ENCODE assay signal across 26 cellular contexts in the genomic region with DNA sequence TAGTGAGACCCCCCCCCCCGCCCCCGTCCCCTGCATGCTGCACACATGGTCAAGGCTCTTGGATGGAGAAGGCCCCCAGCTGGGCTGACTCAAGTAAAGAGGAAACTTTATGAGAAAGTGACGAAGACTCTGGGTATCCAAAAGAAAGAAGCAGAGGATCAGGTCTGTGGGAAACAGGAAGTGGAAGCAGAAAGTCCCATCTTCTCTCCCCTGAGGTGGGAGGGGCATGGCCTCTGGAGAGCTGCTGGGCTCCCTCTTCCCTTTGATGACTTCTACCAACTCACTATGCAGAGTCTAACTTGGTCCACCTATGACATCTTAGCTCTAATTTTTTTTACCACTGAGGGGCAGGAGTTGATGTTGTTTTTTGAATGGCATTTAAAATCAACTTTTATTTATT. TPM values are rescaled to one million over a fixed set of nuclear protein-coding genes. Genes with fewer than 3 reads are reported as not detected.
A peak's percentile ranks its signal among the peaks of the same experiment; 100 is the strongest.
DNase-seq lines count a peak whose midpoint lies in the region; ATAC-seq and TF ChIP-seq lines count a peak whose summit lies in the region.
"Had no signal": no experiment of that assay in that cellular context is flagged by ENCODE, and none has a peak within 500 bp of the region (broad histone marks: within the 10 kb centered on the region; RNA-seq: fewer than 3 reads in every experiment).

No MANE protein-coding gene starts in this region.

- DNase-seq in ELR (ENCODE audit: low read depth) (peak; percentile 25), NAMALWA (ENCODE audit: low spot score) (peak; percentile 45), WTC11 (ENCODE audit: low spot score) (no peak), GM10266 (ENCODE audit: extremely low spot score) (no peak)
- DNase-seq: activated CD4-positive, CD25-positive, alpha-beta regulatory T cell; activated CD8-positive, alpha-beta T cell treated with anti-CD3 and anti-CD28 coated beads for 36 hours; activated gamma-delta T cell; activated naive CD8-positive, alpha-beta T cell treated with anti-CD3 and anti-CD28 coated beads, Interleukin-2, amount 50 U/mL, for 24 hours; CD4-positive, alpha-beta T cell; HCEC 1CT; head of caudate nucleus; IMR-90; left cardiac atrium; mammary epithelial cell; NCI-H1694 treated with DMSO at 0.1 percent for 48 hours; NCI-H2171 treated with DMSO at 0.1 percent for 48 hours; NCI-H524 treated with DMSO at 0.1 percent for 48 hours; stomach; T-helper 9 cell; transverse colon had no signal

- TF ChIP-seq CTCF in WTC11 (IDR thresholded peaks at IDR 0.05) (no peak), GM10266 (IDR thresholded peaks at IDR 0.05; ENCODE audit: control insufficient read depth, insufficient read depth, low read depth, missing control alignments) (no peak)

- CTCF ChIA-PET in WTC11 (lab: Charles Lee): interaction anchor here (2.0 kb wide), 1 partner anchor 226 kb away, joined by 6 read pairs; no protein-coding TSS in a partner anchor

- no peaks in the 10 kb centered on the region for H3K27me3 Mint-ChIP-seq in WTC11 (ENCODE audit: low read depth)
- H3K27me3 Mint-ChIP-seq: activated CD8-positive, alpha-beta T cell treated with anti-CD3 and anti-CD28 coated beads for 36 hours; activated naive CD8-positive, alpha-beta T cell treated with anti-CD3 and anti-CD28 coated beads, Interleukin-2, amount 50 U/mL, for 24 hours; CD4-positive, alpha-beta T cell had no signal

- ATAC-seq in WTC11: peak; percentile 34; the same call in 1 of the 2 replicates
- ATAC-seq in GM21723 (IDR thresholded peaks at IDR 0.05; ENCODE audit: unreplicated experiment): no peak
- no peak for ATAC-seq in HG03039 (IDR thresholded peaks at IDR 0.05; ENCODE audit: unreplicated experiment)
- ATAC-seq in activated CD4-positive, CD25-positive, alpha-beta regulatory T cell treated with anti-CD3 and anti-CD28 coated beads, Interleukin-2, amount 50 U/mL, for 24 hours: no peak
- ATAC-seq: activated CD8-positive, alpha-beta T cell treated with anti-CD3 and anti-CD28 coated beads for 36 hours; activated naive CD8-positive, alpha-beta T cell treated with anti-CD3 and anti-CD28 coated beads, Interleukin-2, amount 50 U/mL, for 24 hours; left cardiac atrium had no signal

- H3K9me3 ChIP-seq in BLaER1 treated with 17β-estradiol and CSF1 and Interleukin-3, amounts not matched to agents 10 nM and 100 nM (replicated peaks in 1 of 11): no peaks in the 10 kb centered on the region
- H3K9me3 ChIP-seq: stomach, transverse colon had no signal

- no peaks in the 10 kb centered on the region for H3K9me3 Mint-ChIP-seq in WTC11
- H3K9me3 Mint-ChIP-seq: activated CD8-positive, alpha-beta T cell treated with anti-CD3 and anti-CD28 coated beads for 36 hours; activated naive CD8-positive, alpha-beta T cell treated with anti-CD3 and anti-CD28 coated beads, Interleukin-2, amount 50 U/mL, for 24 hours; CD4-positive, alpha-beta T cell had no signal

- H3K4me2 ChIP-seq in BLaER1 treated with 17β-estradiol and CSF1 and Interleukin-3, amounts not matched to agents 10 nM and 100 nM: peak overlapping the region in 10 of 11 experiments; percentile 2 to 92 (median 40); a peak in 16 of 22 replicates

- peaks cover 73 to 84% (median 79%) of the 10 kb centered on the region in 10 experiments for H3K4me1 ChIP-seq in BLaER1 treated with 17β-estradiol and CSF1 and Interleukin-3, amounts not matched to agents 10 nM and 100 nM

- POLR2A ChIA-PET in WTC11 (lab: Charles Lee): interaction anchor here (0.6 kb wide), 1 partner anchor 278 kb away, joined by 3 read pairs; no protein-coding TSS in a partner anchor

- peaks cover 0 to 8% (median 0%) of the 10 kb centered on the region in 11 experiments; a peak in 3 of 22 replicates for H4K20me1 ChIP-seq in BLaER1 treated with 17β-estradiol and CSF1 and Interleukin-3, amounts not matched to agents 10 nM and 100 nM

- no peaks in the 10 kb centered on the region for H3K27me3 ChIP-seq in BLaER1 treated with 17β-estradiol and CSF1 and Interleukin-3, amounts not matched to agents 10 nM and 100 nM
- H3K27me3 ChIP-seq: stomach, transverse colon had no signal

- no peak overlapping the region for H3K27ac ChIP-seq in BLaER1 treated with 17β-estradiol and CSF1 and Interleukin-3, amounts not matched to agents 10 nM and 100 nM
- H3K27ac ChIP-seq: epithelial cell of prostate, RWPE1, stomach, transverse colon had no signal

- H3K36me3 ChIP-seq in BLaER1 treated with 17β-estradiol and CSF1 and Interleukin-3, amounts not matched to agents 10 nM and 100 nM: peaks cover 0 to 19% (median 2%) of the 10 kb centered on the region in 11 experiments; a peak in 5 of 22 replicates
- H3K36me3 ChIP-seq: transverse colon had no signal

- H3K4me1 Mint-ChIP-seq in WTC11: peaks cover 12% of the 10 kb centered on the region

- no peak overlapping the region for H3K27ac Mint-ChIP-seq in WTC11
- H3K27ac Mint-ChIP-seq: activated CD8-positive, alpha-beta T cell treated with anti-CD3 and anti-CD28 coated beads for 36 hours; activated naive CD8-positive, alpha-beta T cell treated with anti-CD3 and anti-CD28 coated beads, Interleukin-2, amount 50 U/mL, for 24 hours; CD4-positive, alpha-beta T cell had no signal

- no peak overlapping the region for H3K4me3 ChIP-seq in BLaER1 treated with 17β-estradiol and CSF1 and Interleukin-3, amounts not matched to agents 10 nM and 100 nM
- H3K4me3 ChIP-seq: stomach, transverse colon had no signal

- H3K9ac ChIP-seq in BLaER1 treated with 17β-estradiol and CSF1 and Interleukin-3, amounts not matched to agents 10 nM and 100 nM: no peak overlapping the region

- no peak overlapping the region for H3K4me3 Mint-ChIP-seq in WTC11
- H3K4me3 Mint-ChIP-seq: activated CD8-positive, alpha-beta T cell treated with anti-CD3 and anti-CD28 coated beads for 36 hours; activated naive CD8-positive, alpha-beta T cell treated with anti-CD3 and anti-CD28 coated beads, Interleukin-2, amount 50 U/mL, for 24 hours; CD4-positive, alpha-beta T cell had no signal

- H3K36me3 Mint-ChIP-seq in WTC11: peaks cover 4% of the 10 kb centered on the region

TF ChIP-seq in WTC11, 78 proteins besides CTCF, POLR2A, EP300 and RAD21 (continues in another document):
- TF ChIP-seq SMAD4 (CRISPR knock-in tag; IDR thresholded peaks at IDR 0.05) (no peak), ZNF263 (CRISPR knock-in tag; IDR thresholded peaks at IDR 0.05; ENCODE audit: low read depth) (no peak), AFF4 (CRISPR knock-in tag; IDR thresholded peaks at IDR 0.05; ENCODE audit: borderline replicate concordance) (no peak), NR1H2 (CRISPR knock-in tag; IDR thresholded peaks at IDR 0.05) (no peak), ZNF423 (CRISPR knock-in tag; IDR thresholded peaks at IDR 0.05) (no peak), NR3C1 (CRISPR knock-in tag; conservative IDR thresholded peaks at IDR 0.05; ENCODE audit: low read depth) (no peak), NFE2L1 (CRISPR knock-in tag; IDR thresholded peaks at IDR 0.05) (no peak), IRF2 (CRISPR knock-in tag; IDR thresholded peaks at IDR 0.05; ENCODE audit: borderline replicate concordance, low read depth) (no peak), NFYB (CRISPR knock-in tag; conservative IDR thresholded peaks at IDR 0.05; ENCODE audit: low read depth) (no peak), RELA (CRISPR knock-in tag; IDR thresholded peaks at IDR 0.05; ENCODE audit: borderline replicate concordance) (no peak)
- TF ChIP-seq, protein P1, sequence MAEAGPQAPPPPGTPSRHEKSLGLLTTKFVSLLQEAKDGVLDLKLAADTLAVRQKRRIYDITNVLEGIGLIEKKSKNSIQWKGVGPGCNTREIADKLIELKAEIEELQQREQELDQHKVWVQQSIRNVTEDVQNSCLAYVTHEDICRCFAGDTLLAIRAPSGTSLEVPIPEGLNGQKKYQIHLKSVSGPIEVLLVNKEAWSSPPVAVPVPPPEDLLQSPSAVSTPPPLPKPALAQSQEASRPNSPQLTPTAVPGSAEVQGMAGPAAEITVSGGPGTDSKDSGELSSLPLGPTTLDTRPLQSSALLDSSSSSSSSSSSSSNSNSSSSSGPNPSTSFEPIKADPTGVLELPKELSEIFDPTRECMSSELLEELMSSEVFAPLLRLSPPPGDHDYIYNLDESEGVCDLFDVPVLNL (CRISPR knock-in tag; IDR thresholded peaks at IDR 0.05; ENCODE audit: borderline replicate concordance, low read depth): no peak
- TF ChIP-seq, protein P2, sequence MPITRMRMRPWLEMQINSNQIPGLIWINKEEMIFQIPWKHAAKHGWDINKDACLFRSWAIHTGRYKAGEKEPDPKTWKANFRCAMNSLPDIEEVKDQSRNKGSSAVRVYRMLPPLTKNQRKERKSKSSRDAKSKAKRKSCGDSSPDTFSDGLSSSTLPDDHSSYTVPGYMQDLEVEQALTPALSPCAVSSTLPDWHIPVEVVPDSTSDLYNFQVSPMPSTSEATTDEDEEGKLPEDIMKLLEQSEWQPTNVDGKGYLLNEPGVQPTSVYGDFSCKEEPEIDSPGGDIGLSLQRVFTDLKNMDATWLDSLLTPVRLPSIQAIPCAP (CRISPR knock-in tag; IDR thresholded peaks at IDR 0.05): no peak

RNA-seq across cellular contexts. Expression of gene LIN9, which starts 42.7 kb away (rescaled TPM):
- total RNA-seq in WTC11 (2021): 10.4 to 15.7 TPM (median 10.7 TPM) in 3 replicates

RNA-seq across cellular contexts. Expression of gene PARP1, which starts 56.2 kb away (rescaled TPM):
- 366 to 376 TPM (median 371 TPM) in 3 replicates for total RNA-seq in WTC11 (2021)

Comparison
In these comparisons a context has a peak if more than half of its experiments do, and no peak if none do; other contexts are left out.
1. DNase-seq: peak in ELR (single experiment) and NAMALWA (single experiment); none in WTC11 (single experiment) and GM10266 (single experiment).